24 cellular contexts compared by ENCODE assay signal in genomic region chr13:110157718-110158117, GRCh38.
"Had no signal": no experiment of that assay in that cellular context is flagged by ENCODE, and none has a peak within 500 bp of the region (broad histone marks: within the 10 kb centered on the region; RNA-seq: fewer than 3 reads in every experiment).

No MANE protein-coding gene starts in this region.

- H3K27ac ChIP-seq: esophagus squamous epithelium, skin epidermis had no signal

- H3K27me3 ChIP-seq: esophagus squamous epithelium, stomach had no signal

- H3K27ac Mint-ChIP-seq: activated CD4-positive, alpha-beta T cell treated with anti-CD3 and anti-CD28 coated beads, Interleukin-2, amount 10 ng/mL, durations not matched to agents 24 days and 14 days; activated CD8-positive, alpha-beta T cell treated with anti-CD3 and anti-CD28 coated beads for 36 hours; activated naive CD8-positive, alpha-beta T cell treated with anti-CD3 and anti-CD28 coated beads, Interleukin-2, amount 10 ng/mL, durations not matched to agents 7 days and 5 days; activated T-cell treated with anti-CD3 and anti-CD28 coated beads, Interleukin-2, amount 50 U/mL, for 24 hours; activated T-helper 2 cell treated with anti-CD3 and anti-CD28 coated beads, Interferon-gamma antibody, Interleukin-2, Interleukin-4, amounts not matched to agents 10 μg/mL and 5 μg/mL and 100 μg/mL, durations not matched to agents 14 hours and 24 hours and 36 hours; nephron; stimulated activated effector memory CD8-positive, alpha-beta T cell treated with anti-CD3 and anti-CD28 coated beads, Interleukin-12 subunit alpha, Interleukin-12 subunit beta, amount 100 ng/mL, for 72 hours; T-cell had no signal

- H3K4me3 Mint-ChIP-seq: activated CD4-positive, alpha-beta T cell treated with anti-CD3 and anti-CD28 coated beads, Interleukin-2, amount 10 ng/mL, durations not matched to agents 24 days and 14 days; activated CD8-positive, alpha-beta T cell treated with anti-CD3 and anti-CD28 coated beads for 36 hours; activated naive CD8-positive, alpha-beta T cell treated with anti-CD3 and anti-CD28 coated beads, Interleukin-2, amount 10 ng/mL, durations not matched to agents 7 days and 5 days; activated T-cell treated with anti-CD3 and anti-CD28 coated beads, Interleukin-2, amount 50 U/mL, for 24 hours; nephron; stimulated activated effector memory CD8-positive, alpha-beta T cell treated with anti-CD3 and anti-CD28 coated beads, Interleukin-12 subunit alpha, Interleukin-12 subunit beta, amount 100 ng/mL, for 72 hours; T-cell had no signal

- H3K4me3 ChIP-seq: coronary artery, esophagus squamous epithelium, skin epidermis, stomach had no signal

- H3K9me3 Mint-ChIP-seq: activated CD4-positive, alpha-beta T cell treated with anti-CD3 and anti-CD28 coated beads, Interleukin-2, amount 10 ng/mL, durations not matched to agents 24 days and 14 days; activated CD8-positive, alpha-beta T cell treated with anti-CD3 and anti-CD28 coated beads for 36 hours; activated naive CD8-positive, alpha-beta T cell treated with anti-CD3 and anti-CD28 coated beads, Interleukin-2, amount 10 ng/mL, durations not matched to agents 7 days and 5 days; activated T-cell treated with anti-CD3 and anti-CD28 coated beads, Interleukin-2, amount 50 U/mL, for 24 hours; activated T-helper 2 cell treated with anti-CD3 and anti-CD28 coated beads, Interferon-gamma antibody, Interleukin-2, Interleukin-4, amounts not matched to agents 10 μg/mL and 5 μg/mL and 100 μg/mL, durations not matched to agents 14 hours and 24 hours and 36 hours; brain; nephron; stimulated activated effector memory CD8-positive, alpha-beta T cell treated with anti-CD3 and anti-CD28 coated beads, Interleukin-12 subunit alpha, Interleukin-12 subunit beta, amount 100 ng/mL, for 72 hours had no signal

- ATAC-seq: activated CD8-positive, alpha-beta T cell treated with anti-CD3 and anti-CD28 coated beads for 36 hours; SK-N-SH treated with all-trans-retinoic acid at 6 μM for 48 hours; stimulated activated effector memory CD8-positive, alpha-beta T cell treated with anti-CD3 and anti-CD28 coated beads, Interleukin-12 subunit alpha, Interleukin-12 subunit beta, amount 100 ng/mL, for 72 hours; T-cell had no signal

- DNase-seq: activated CD4-positive, alpha-beta T cell treated with anti-CD3 and anti-CD28 coated beads, Interleukin-2, amount 10 ng/mL, durations not matched to agents 24 days and 14 days; activated CD8-positive, alpha-beta T cell treated with anti-CD3 and anti-CD28 coated beads for 36 hours; activated naive CD4-positive, alpha-beta T cell treated with Interleukin-2 at 50 U/mL for 16 hours; activated naive CD8-positive, alpha-beta T cell treated with anti-CD3 and anti-CD28 coated beads, Interleukin-2, amount 10 ng/mL, durations not matched to agents 7 days and 5 days; activated T-cell treated with anti-CD3 and anti-CD28 coated beads, Interleukin-2, amount 50 U/mL, for 24 hours; central memory CD4-positive, alpha-beta T cell; esophagus squamous epithelium; mammary epithelial cell; midbrain; nucleus accumbens; right cardiac atrium; stimulated activated CD4-positive, alpha-beta T cell treated with anti-CD3 and anti-CD28 coated beads, Interleukin-15, amount 100 ng/mL, for 24 hours; stimulated activated CD4-positive, alpha-beta T cell treated with anti-CD3 and anti-CD28 coated beads, Interleukin-4, amount 100 ng/mL, for 1 hour; stomach; T-cell; T1000 had no signal

- H3K4me1 Mint-ChIP-seq: activated CD4-positive, alpha-beta T cell treated with anti-CD3 and anti-CD28 coated beads, Interleukin-2, amount 10 ng/mL, durations not matched to agents 24 days and 14 days; activated naive CD8-positive, alpha-beta T cell treated with anti-CD3 and anti-CD28 coated beads, Interleukin-2, amount 10 ng/mL, durations not matched to agents 7 days and 5 days; stimulated activated effector memory CD8-positive, alpha-beta T cell treated with anti-CD3 and anti-CD28 coated beads, Interleukin-12 subunit alpha, Interleukin-12 subunit beta, amount 100 ng/mL, for 72 hours; T-cell had no signal

- H3K27me3 Mint-ChIP-seq: activated CD8-positive, alpha-beta T cell treated with anti-CD3 and anti-CD28 coated beads for 36 hours; activated naive CD8-positive, alpha-beta T cell treated with anti-CD3 and anti-CD28 coated beads, Interleukin-2, amount 10 ng/mL, durations not matched to agents 7 days and 5 days; activated T-cell treated with anti-CD3 and anti-CD28 coated beads, Interleukin-2, amount 50 U/mL, for 24 hours; progenitor cell of endocrine pancreas had no signal

- H3K9me3 ChIP-seq: esophagus squamous epithelium, stomach had no signal

- H3K36me3 Mint-ChIP-seq: activated naive CD8-positive, alpha-beta T cell treated with anti-CD3 and anti-CD28 coated beads, Interleukin-2, amount 10 ng/mL, durations not matched to agents 7 days and 5 days; stimulated activated effector memory CD8-positive, alpha-beta T cell treated with anti-CD3 and anti-CD28 coated beads, Interleukin-12 subunit alpha, Interleukin-12 subunit beta, amount 100 ng/mL, for 72 hours; T-cell had no signal
